ENCODE assay signal across 33 cellular contexts in genomic region chr19:30327331-30327730, GRCh38. TPM values are rescaled to one million over a fixed set of nuclear protein-coding genes. Genes with fewer than 3 reads are reported as not detected.
"Had no signal": no experiment of that assay in that cellular context is flagged by ENCODE, and none has a peak within 500 bp of the region (broad histone marks: within the 10 kb centered on the region; RNA-seq: fewer than 3 reads in every experiment).

No MANE protein-coding gene starts in this region.

- DNase-seq: activated CD4-positive, alpha-beta memory T cell treated with anti-CD3 and anti-CD28 coated beads, Interleukin-2, amount 10 ng/mL, durations not matched to agents 7 days and 5 days; activated CD4-positive, alpha-beta T cell treated with anti-CD3 and anti-CD28 coated beads for 1 hour; activated CD4-positive, alpha-beta T cell treated with anti-CD3 and anti-CD28 coated beads for 36 hours; activated CD4-positive, alpha-beta T cell treated with anti-CD3 and anti-CD28 coated beads for 48 hours; activated CD4-positive, alpha-beta T cell treated with anti-CD3 and anti-CD28 coated beads, Interleukin-2, amount 10 ng/mL, durations not matched to agents 7 days and 5 days; activated CD4-positive, alpha-beta T cell treated with anti-CD3 and anti-CD28 coated beads, Interleukin-2, amount 50 U/mL, for 48 hours; activated CD4-positive, CD25-positive, alpha-beta regulatory T cell; activated CD8-positive, alpha-beta memory T cell treated with anti-CD3 and anti-CD28 coated beads for 24 hours; activated CD8-positive, alpha-beta memory T cell treated with anti-CD3 and anti-CD28 coated beads, Interleukin-2, amount 10 ng/mL, durations not matched to agents 7 days and 5 days; activated CD8-positive, alpha-beta T cell treated with anti-CD3 and anti-CD28 coated beads, Interleukin-2, amount 10 ng/mL, durations not matched to agents 7 days and 5 days; activated effector memory CD4-positive, alpha-beta T cell treated with Interleukin-2 at 50 U/mL for 16 hours; activated gamma-delta T cell; activated naive CD4-positive, alpha-beta T cell treated with anti-CD3 and anti-CD28 coated beads, Interleukin-2, amount 10 ng/mL, durations not matched to agents 7 days and 5 days; activated naive CD4-positive, alpha-beta T cell treated with Interleukin-2 at 50 U/mL for 16 hours; activated naive CD8-positive, alpha-beta T cell treated with anti-CD3 and anti-CD28 coated beads, Interleukin-2, amount 10 ng/mL, durations not matched to agents 7 days and 5 days; activated naive CD8-positive, alpha-beta T cell treated with anti-CD3 and anti-CD28 coated beads, Interleukin-2, amount 50 U/mL, for 24 hours; activated T-cell treated with anti-CD3 and anti-CD28 coated beads, Interleukin-2, amount 50 U/mL, for 24 hours; activated T-cell treated with anti-CD3 and anti-CD28 coated beads, Interleukin-2, amount 50 U/mL, for 48 hours; amygdala; anterior cingulate cortex; caudate nucleus; cerebellar nuclear complex; T-helper 1 cell; T-helper 2 cell; T-helper 9 cell; WERI-Rb-1 had no signal

- H3K36me3 ChIP-seq: ascending aorta, cardiac muscle cell, WERI-Rb-1 had no signal

- ATAC-seq: activated CD4-positive, alpha-beta T cell treated with anti-CD3 and anti-CD28 coated beads for 36 hours; activated CD4-positive, CD25-positive, alpha-beta regulatory T cell treated with anti-CD3 and anti-CD28 coated beads, Interleukin-2, amount 50 U/mL, for 24 hours; activated CD8-positive, alpha-beta memory T cell treated with anti-CD3 and anti-CD28 coated beads, Interleukin-2, amount 10 ng/mL, durations not matched to agents 7 days and 5 days; activated CD8-positive, alpha-beta T cell treated with anti-CD3 and anti-CD28 coated beads, Interleukin-2, amount 10 ng/mL, durations not matched to agents 7 days and 5 days; activated naive CD8-positive, alpha-beta T cell treated with anti-CD3 and anti-CD28 coated beads, Interleukin-2, amount 50 U/mL, for 24 hours; WTC11 had no signal

- H3K27me3 ChIP-seq: ascending aorta, cardiac muscle cell had no signal

- H3K27ac ChIP-seq: ascending aorta, cardiac muscle cell, WERI-Rb-1 had no signal

- H3K9me3 ChIP-seq: ascending aorta had no signal

- H3K4me1 ChIP-seq: ascending aorta had no signal

- H3K4me3 ChIP-seq: ascending aorta, cardiac muscle cell had no signal

RNA-seq across cellular contexts. Expression of gene ZNF536, which starts 44.9 kb away (rescaled TPM):
- total RNA-seq: activated CD4-positive, alpha-beta memory T cell treated with anti-CD3 and anti-CD28 coated beads, Interleukin-2, amount 10 ng/mL, durations not matched to agents 7 days and 5 days; activated CD4-positive, alpha-beta T cell treated with anti-CD3 and anti-CD28 coated beads for 36 hours; activated CD4-positive, alpha-beta T cell treated with anti-CD3 and anti-CD28 coated beads, Interleukin-2, amount 10 ng/mL, durations not matched to agents 7 days and 5 days; activated CD8-positive, alpha-beta memory T cell treated with anti-CD3 and anti-CD28 coated beads, Interleukin-2, amount 10 ng/mL, durations not matched to agents 7 days and 5 days; activated CD8-positive, alpha-beta T cell treated with anti-CD3 and anti-CD28 coated beads, Interleukin-2, amount 10 ng/mL, durations not matched to agents 7 days and 5 days; activated naive CD8-positive, alpha-beta T cell treated with anti-CD3 and anti-CD28 coated beads, Interleukin-2, amount 10 ng/mL, durations not matched to agents 7 days and 5 days; activated T-helper 2 cell treated with anti-CD3 and anti-CD28 coated beads, Interferon-gamma antibody, Interleukin-2, Interleukin-4, amounts not matched to agents 10 μg/mL and 5 μg/mL and 100 μg/mL, durations not matched to agents 14 hours and 24 hours and 36 hours; ascending aorta; bronchial epithelial cell; chondrocyte had no signal
